Comparison of ENCODE assay signal across 20 cellular contexts in the genomic region with DNA sequence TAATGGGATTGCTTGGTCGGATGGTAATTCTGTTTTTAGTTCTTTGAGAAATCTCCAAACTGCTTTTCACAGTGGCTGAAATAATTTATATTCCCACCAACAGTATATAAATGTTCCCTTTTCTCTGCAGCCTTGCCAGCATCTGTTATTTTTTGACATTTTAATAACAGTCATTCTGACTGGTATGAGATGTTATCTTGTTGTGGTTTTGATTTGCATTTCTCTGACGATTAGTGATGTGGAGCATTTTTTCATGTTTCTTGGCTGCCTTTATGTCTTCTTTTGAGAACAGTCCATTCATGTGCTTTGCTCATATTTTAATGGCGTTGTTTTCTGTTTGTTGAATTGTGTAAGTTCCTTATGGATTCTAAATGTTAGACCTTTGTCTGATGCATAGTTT.
DNase-seq lines count a peak whose midpoint lies in the region; ATAC-seq and TF ChIP-seq lines count a peak whose summit lies in the region.
"Had no signal": no experiment of that assay in that cellular context is flagged by ENCODE, and none has a peak within 500 bp of the region (broad histone marks: within the 10 kb centered on the region; RNA-seq: fewer than 3 reads in every experiment).

No MANE protein-coding gene starts in this region.

- H3K4me1 Mint-ChIP-seq in mesothelial cell of epicardium = peaks cover 30% of the 10 kb centered on the region
- H3K4me1 Mint-ChIP-seq: CD8-positive, alpha-beta memory T cell had no signal

- H3K27ac ChIP-seq in A673 (ENCODE audit: low read depth, low read length, poor library complexity, severe bottlenecking) = no peak overlapping the region
- no peak overlapping the region for H3K27ac ChIP-seq in right cardiac atrium (ENCODE audit: low read length)
- H3K27ac ChIP-seq: BLaER1 treated with 17β-estradiol and CSF1 and Interleukin-3, amounts not matched to agents 10 nM and 100 nM; Peyer's patch had no signal

- no peak for ATAC-seq in right cardiac atrium
- ATAC-seq: Right ventricle myocardium inferior had no signal

- no peak for TF ChIP-seq CTCF in A673 (conservative IDR thresholded peaks at IDR 0.05; ENCODE audit: low read depth, low read length)
- no peak for TF ChIP-seq CTCF in choroid plexus epithelial cell (conservative IDR thresholded peaks at IDR 0.05; ENCODE audit: low read depth, low read length)
- no peak for TF ChIP-seq CTCF in mesothelial cell of epicardium (IDR thresholded peaks at IDR 0.05; ENCODE audit: unreplicated experiment)

- H3K27me3 ChIP-seq in A673 (replicated peaks; ENCODE audit: insufficient read depth, low read depth, low read length, poor library complexity) (no peaks in the 10 kb centered on the region), right cardiac atrium (ENCODE audit: control insufficient read depth, insufficient read depth) (no peaks in the 10 kb centered on the region)
- H3K27me3 ChIP-seq: BLaER1 treated with 17β-estradiol and CSF1 and Interleukin-3, amounts not matched to agents 10 nM and 100 nM; Peyer's patch had no signal

- no peak overlapping the region for H3K27ac Mint-ChIP-seq in mesothelial cell of epicardium
- H3K27ac Mint-ChIP-seq: CD8-positive, alpha-beta memory T cell had no signal

- peaks cover 11% of the 10 kb centered on the region for H3K9me3 Mint-ChIP-seq in mesothelial cell of epicardium

- POLR2A ChIA-PET in A673 (lab: Charles Lee; ENCODE audit: low non-redundant PET) = no interaction called here

- CTCF ChIA-PET in A673 (lab: Charles Lee) = no interaction called here

- intact Hi-C loops in A673 (cut with micrococcal nuclease; ENCODE audit: unreplicated experiment) (no loop called here), right cardiac atrium (cut with DNase I) (no loop called here)

- 45% methylated on average over 3 of the region's 3 CpGs for WGBS in right cardiac atrium

- BruUV-seq in A673 (replicated peaks; lab: Mats Ljungman, UMichigan) = no TSS peak

- no peaks in the 10 kb centered on the region for H3K36me3 ChIP-seq in A673 (ENCODE audit: insufficient read depth, low read length, poor library complexity, severe bottlenecking)
- H3K36me3 ChIP-seq: BLaER1 treated with 17β-estradiol and CSF1 and Interleukin-3, amounts not matched to agents 10 nM and 100 nM; Peyer's patch had no signal

- no peak overlapping the region for H3K4me3 Mint-ChIP-seq in mesothelial cell of epicardium
- H3K4me3 Mint-ChIP-seq: CD8-positive, alpha-beta memory T cell had no signal

- H3K4me3 ChIP-seq in A673 (ENCODE audit: low read depth, low read length, poor library complexity, severe bottlenecking) (no peak overlapping the region), choroid plexus epithelial cell (ENCODE audit: low read depth, low read length) (no peak overlapping the region), right cardiac atrium (ENCODE audit: low read length) (no peak overlapping the region)
- H3K4me3 ChIP-seq: BLaER1 treated with 17β-estradiol and CSF1 and Interleukin-3, amounts not matched to agents 10 nM and 100 nM; Peyer's patch had no signal

- H3K9me3 ChIP-seq in A673 (ENCODE audit: low read depth, low read length, poor library complexity, severe bottlenecking) (no peaks in the 10 kb centered on the region), right cardiac atrium (ENCODE audit: control insufficient read depth, low read length) (no peaks in the 10 kb centered on the region)
- H3K9me3 ChIP-seq: BLaER1 treated with 17β-estradiol and CSF1 and Interleukin-3, amounts not matched to agents 10 nM and 100 nM; Peyer's patch had no signal

- H3K4me1 ChIP-seq in A673 (ENCODE audit: insufficient read depth, low read length, poor library complexity, severe bottlenecking) = peaks cover 22% of the 10 kb centered on the region
- H3K4me1 ChIP-seq in right cardiac atrium (ENCODE audit: control insufficient read depth, insufficient read depth, low read length) = no peaks in the 10 kb centered on the region
- H3K4me1 ChIP-seq: Peyer's patch had no signal

- no peaks in the 10 kb centered on the region for H3K27me3 Mint-ChIP-seq in mesothelial cell of epicardium (ENCODE audit: low read depth)

- H3K36me3 Mint-ChIP-seq in mesothelial cell of epicardium = peaks cover 3% of the 10 kb centered on the region
- H3K36me3 Mint-ChIP-seq: CD8-positive, alpha-beta memory T cell had no signal

- DNase-seq in A673 (ENCODE audit: low spot score) = peak; percentile 46
- peak; percentile 19 for DNase-seq in M059J (ENCODE audit: low read depth)
- peak; percentile 34 for DNase-seq in amniotic epithelial cell (ENCODE audit: low read depth)
- DNase-seq in choroid plexus epithelial cell (ENCODE audit: low read depth) = peak; percentile 50
- no peak for DNase-seq in right cardiac atrium
- no peak for DNase-seq in NCI-H1105 treated with DMSO at 0.1 percent for 48 hours (lab: John Stamatoyannopoulos, UW)
- no peak for DNase-seq in mesothelial cell of epicardium (ENCODE audit: low spot score in 2 of 2, unreplicated experiment in 2 of 2)
- no peak for DNase-seq in activated CD4-positive, CD25-positive, alpha-beta regulatory T cell (lab: John Stamatoyannopoulos, UW)
- DNase-seq: CD8-positive, alpha-beta memory T cell; DMS79 treated with DMSO at 0.1 percent for 48 hours; GF-D8; H7; Karpas-422; MV-4-11; NCI-H1436 treated with DMSO at 0.1 percent for 48 hours; NCI-H2081; NCI-H510A treated with DMSO at 0.1 percent for 48 hours; Peyer's patch had no signal

Comparison
In these comparisons a context has a peak if more than half of its experiments do, and no peak if none do; other contexts are left out.
1. DNase-seq: peak in A673 (single experiment), M059J (single experiment), amniotic epithelial cell (single experiment) and choroid plexus epithelial cell (single experiment); none in right cardiac atrium (0 of 3), NCI-H1105 treated with DMSO at 0.1 percent for 48 hours (single experiment), mesothelial cell of epicardium (0 of 2) and activated CD4-positive, CD25-positive, alpha-beta regulatory T cell (0 of 4).